ENCODE assay signal across 8 cellular contexts in the genomic region with DNA sequence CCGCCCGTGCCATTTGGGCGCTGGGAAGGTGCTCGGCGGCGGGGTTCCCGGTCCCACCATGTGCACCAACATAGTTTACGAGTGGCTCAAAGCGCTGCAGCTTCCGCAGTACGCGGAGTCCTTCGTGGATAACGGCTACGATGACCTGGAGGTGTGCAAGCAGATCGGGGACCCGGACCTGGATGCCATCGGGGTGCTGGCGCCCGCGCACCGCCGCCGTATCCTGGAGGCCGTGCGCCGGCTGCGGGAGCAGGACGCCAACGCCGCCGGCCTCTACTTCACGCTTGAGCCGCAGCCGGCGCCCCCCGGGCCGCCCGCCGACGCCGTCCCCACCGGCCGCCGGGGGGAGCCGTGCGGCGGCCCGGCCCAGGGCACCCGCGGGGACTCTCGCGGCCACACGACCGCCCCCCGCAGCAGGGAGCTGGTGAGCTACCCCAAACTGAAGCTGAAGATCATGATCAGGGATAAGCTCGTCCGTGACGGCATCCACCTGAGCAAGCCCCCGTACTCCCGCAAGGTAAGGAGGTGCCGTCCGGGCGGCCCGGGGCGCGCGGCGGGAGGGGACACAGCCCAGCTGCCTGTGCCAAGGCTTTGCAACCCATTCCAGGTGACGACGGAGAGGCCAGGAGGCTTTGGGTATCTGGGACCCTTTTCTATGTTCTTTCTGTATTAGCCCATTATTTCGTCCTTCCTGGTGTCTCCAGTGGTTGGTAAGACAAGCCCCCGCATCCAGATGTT. TPM values are rescaled to one million over a fixed set of nuclear protein-coding genes. Genes with fewer than 3 reads are reported as not detected.
DNase-seq lines count a peak whose midpoint lies in the region; ATAC-seq and TF ChIP-seq lines count a peak whose summit lies in the region.

No MANE protein-coding gene starts in this region.

- no peak overlapping the region for H3K27ac ChIP-seq in Karpas-422 (ENCODE audit: low read length)

- POLR2A ChIA-PET in HEK293T (lab: Yijun Ruan, JAX): no interaction called here

- no peak for ATAC-seq in stimulated activated naive CD8-positive, alpha-beta T cell treated with anti-CD3 and anti-CD28 coated beads, Interleukin-15, amount 100 ng/mL, for 72 hours

- DNase-seq in ELF-1 (ENCODE audit: low read depth, low spot score): peak; percentile 16
- DNase-seq in HEK293T (ENCODE audit: extremely low spot score): peak; percentile 50
- DNase-seq in adipocyte (ENCODE audit: low read depth): peak; percentile 67
- DNase-seq in iPS-NIHi7 (ENCODE audit: extremely low spot score): peak; percentile 32
- peak in 1 of 2 donors; percentile 15 for DNase-seq in stimulated activated naive CD8-positive, alpha-beta T cell treated with anti-CD3 and anti-CD28 coated beads, Interleukin-15, amount 100 ng/mL, for 72 hours
- no peak for DNase-seq in Karpas-422
- no peak for DNase-seq in C1 segment of cervical spinal cord (lab: John Stamatoyannopoulos, UW)
- no peak for DNase-seq in NK-92 treated with Interleukin-12 subunit alpha and Interleukin-12 subunit beta, amount 100 ng/mL, for 24 hours (lab: John Stamatoyannopoulos, UW)

- H3K36me3 ChIP-seq in adipocyte (ENCODE audit: control insufficient read depth, insufficient read depth, low read length, severe bottlenecking) (no peaks in the 10 kb centered on the region), Karpas-422 (ENCODE audit: insufficient read depth, low read length) (no peaks in the 10 kb centered on the region)

- peak overlapping the region; percentile 83 for H3K4me3 ChIP-seq in adipocyte (ENCODE audit: low read length)
- no peak overlapping the region for H3K4me3 ChIP-seq in Karpas-422 (ENCODE audit: low read length)

- no peak overlapping the region for H3K9ac ChIP-seq in adipocyte (ENCODE audit: low read length)
- no peak overlapping the region for H3K9ac ChIP-seq in Karpas-422 (ENCODE audit: low read length)

- no peaks in the 10 kb centered on the region for H3K9me2 ChIP-seq in Karpas-422 (replicated peaks; ENCODE audit: insufficient read depth, low read length)

- H3K9me3 ChIP-seq in adipocyte (ENCODE audit: control insufficient read depth, low read length): peaks cover 11% of the 10 kb centered on the region
- H3K9me3 ChIP-seq in Karpas-422 (ENCODE audit: low read length): no peaks in the 10 kb centered on the region

- no peaks in the 10 kb centered on the region for H3K9me3 Mint-ChIP-seq in stimulated activated naive CD8-positive, alpha-beta T cell treated with anti-CD3 and anti-CD28 coated beads, Interleukin-15, amount 100 ng/mL, for 72 hours

- H3K27me3 Mint-ChIP-seq in stimulated activated naive CD8-positive, alpha-beta T cell treated with anti-CD3 and anti-CD28 coated beads, Interleukin-15, amount 100 ng/mL, for 72 hours: peaks cover 66% of the 10 kb centered on the region

- H3K27me3 ChIP-seq in adipocyte (replicated peaks; ENCODE audit: control insufficient read depth, insufficient read depth, low read length) (peaks cover 61% of the 10 kb centered on the region), Karpas-422 (ENCODE audit: low read length) (no peaks in the 10 kb centered on the region)

- no peak overlapping the region for H3K27ac Mint-ChIP-seq in stimulated activated naive CD8-positive, alpha-beta T cell treated with anti-CD3 and anti-CD28 coated beads, Interleukin-15, amount 100 ng/mL, for 72 hours

- H3K4me1 ChIP-seq in adipocyte (ENCODE audit: control insufficient read depth, insufficient read depth, low read length) (peaks cover 11% of the 10 kb centered on the region), Karpas-422 (ENCODE audit: low read length) (no peaks in the 10 kb centered on the region)

- H3K4me3 Mint-ChIP-seq in stimulated activated naive CD8-positive, alpha-beta T cell treated with anti-CD3 and anti-CD28 coated beads, Interleukin-15, amount 100 ng/mL, for 72 hours: peak overlapping the region; percentile 75 to 76

- H2AFZ ChIP-seq in Karpas-422 (ENCODE audit: low read length): no peak overlapping the region

- peaks cover 33% of the 10 kb centered on the region for H3K4me1 Mint-ChIP-seq in stimulated activated naive CD8-positive, alpha-beta T cell treated with anti-CD3 and anti-CD28 coated beads, Interleukin-15, amount 100 ng/mL, for 72 hours

- CTCF ChIA-PET in HEK293T (lab: Yijun Ruan, JAX): interaction anchor here (0.8 to 2.2 kb wide), 3 partner anchors 17 to 656 kb away, joined by 3 to 18 read pairs (median 4); no protein-coding TSS in a partner anchor

- no peak overlapping the region for H3K4me2 ChIP-seq in Karpas-422 (ENCODE audit: low read depth, low read length, poor library complexity, severe bottlenecking)

- H4K20me1 ChIP-seq in Karpas-422 (ENCODE audit: insufficient read depth, low read depth, low read length): no peaks in the 10 kb centered on the region

- H3K79me2 ChIP-seq in Karpas-422 (ENCODE audit: low read length): no peaks in the 10 kb centered on the region

TF ChIP-seq in HEK293T, 16 proteins besides CTCF, POLR2A, EP300 and RAD21:
- TF ChIP-seq ELF4 (IDR thresholded peaks at IDR 0.05): no peak
- no peak for TF ChIP-seq HDGF (IDR thresholded peaks at IDR 0.05; ENCODE audit: borderline replicate concordance)
- no peak for TF ChIP-seq FOXM1 (IDR thresholded peaks at IDR 0.05; ENCODE audit: borderline replicate concordance)
- TF ChIP-seq LEF1 (IDR thresholded peaks at IDR 0.05; ENCODE audit: borderline replicate concordance): no peak
- peak; percentile 34; the same call in 1 of the 2 replicates for TF ChIP-seq L3MBTL2 (conservative IDR thresholded peaks at IDR 0.05)
- no peak for TF ChIP-seq CTBP1 (IDR thresholded peaks at IDR 0.05; ENCODE audit: borderline replicate concordance)
- TF ChIP-seq TARDBP (IDR thresholded peaks at IDR 0.05): no peak
- no peak for TF ChIP-seq SP1 (IDR thresholded peaks at IDR 0.05)
- no peak for TF ChIP-seq BHLHE40 (IDR thresholded peaks at IDR 0.05; ENCODE audit: borderline replicate concordance)
TF ChIP-seq in HEK293T: peak in this region for 1.

RNA-seq across cellular contexts. Expression of a gene that starts 0.6 kb away (rescaled TPM):
- not detected in 2 replicates for total RNA-seq in Karpas-422 (2014; rRNA removed; shearing (Covaris generic); ENCODE audit: low replicate concordance)

Comparison
In these comparisons a context has a peak if more than half of its experiments do, and no peak if none do; other contexts are left out.
1. DNase-seq: peak in ELF-1 (single experiment), HEK293T (single experiment), adipocyte (single experiment) and iPS-NIHi7 (single experiment); none in Karpas-422 (single experiment), C1 segment of cervical spinal cord (0 of 14) and NK-92 treated with Interleukin-12 subunit alpha and Interleukin-12 subunit beta, amount 100 ng/mL, for 24 hours (single experiment).